ENCODE assay signal across 8 cellular contexts in genomic region chr1:228647523-228648444, GRCh38.
A peak's percentile ranks its signal among the peaks of the same experiment; 100 is the strongest.
DNase-seq lines count a peak whose midpoint lies in the region; ATAC-seq and TF ChIP-seq lines count a peak whose summit lies in the region.

No MANE protein-coding gene starts in this region.

- no peaks in the 10 kb centered on the region for H3K9me2 ChIP-seq in HCT116 (ENCODE audit: insufficient read depth)

- H3K4me1 ChIP-seq in BLaER1 (peaks cover 18% of the 10 kb centered on the region), HCT116 (ENCODE audit: control insufficient read depth in 1 of 2, insufficient read depth in 2 of 2, low read length in 2 of 2) (peaks cover 8 to 27% of the 10 kb centered on the region in 2 experiments; a peak in 3 of 4 replicates), right atrium auricular region (peaks cover 0 to 19% of the 10 kb centered on the region in 2 donors)

- peaks cover 2% of the 10 kb centered on the region for H3K36me3 Mint-ChIP-seq in activated naive CD4-positive, alpha-beta T cell treated with anti-CD3 and anti-CD28 coated beads, Interleukin-2, amount 50 U/mL, for 24 hours

- H2AFZ ChIP-seq in HCT116 (ENCODE audit: low read depth, low read length, poor library complexity, severe bottlenecking) = peak overlapping the region; percentile 48

- H3K4me3 ChIP-seq in BLaER1 (peak overlapping the region; percentile 63), HCT116 (replicated peaks in 1 of 2; ENCODE audit: low read depth in 1 of 2, low read length in 2 of 2) (peak overlapping the region; percentile 69 to 72), right atrium auricular region (peak overlapping the region; percentile 45 to 48)

- H3K27me3 ChIP-seq in BLaER1 (peaks cover 62% of the 10 kb centered on the region), HCT116 (ENCODE audit: insufficient read depth, low read length) (no peaks in the 10 kb centered on the region), right atrium auricular region (peaks cover 0 to 7% of the 10 kb centered on the region in 2 donors)

- H3K36me3 ChIP-seq in BLaER1 = no peaks in the 10 kb centered on the region
- H3K36me3 ChIP-seq in HCT116 (ENCODE audit: control insufficient read depth in 1 of 2, insufficient read depth in 2 of 2, low read length in 2 of 2) = no peaks in the 10 kb centered on the region
- no peaks in the 10 kb centered on the region for H3K36me3 ChIP-seq in right atrium auricular region

- H3K27ac Mint-ChIP-seq in activated naive CD4-positive, alpha-beta T cell treated with anti-CD3 and anti-CD28 coated beads, Interleukin-2, amount 50 U/mL, for 24 hours = peak overlapping the region; percentile 55

- ATAC-seq in HCT116 (peak; percentile 86), GM21423 (IDR thresholded peaks at IDR 0.05; ENCODE audit: unreplicated experiment) (no peak)

- no peak overlapping the region for H3K27ac ChIP-seq in BLaER1
- peak overlapping the region; percentile 88 for H3K27ac ChIP-seq in HCT116 (ENCODE audit: low read depth, low read length)
- peak overlapping the region; percentile 12 to 21 for H3K27ac ChIP-seq in right atrium auricular region

- H3K79me2 ChIP-seq in HCT116 (ENCODE audit: insufficient read depth, low read length) = peaks cover 12% of the 10 kb centered on the region

- RAD21 ChIA-PET in HCT116 (lab: Charles Lee; ENCODE audit: low non-redundant PET in 1 of 2, low total read pairs in 2 of 2, uncharacterized antibody in 2 of 2, unreplicated experiment in 2 of 2) = no interaction called here

- TF ChIP-seq POLR2A in HCT116 (IDR thresholded peaks at IDR 0.05; ENCODE audit: borderline replicate concordance, extremely low read depth, insufficient read depth, insufficient read length) = peak; percentile 94

- H3K27me3 Mint-ChIP-seq in activated naive CD4-positive, alpha-beta T cell treated with anti-CD3 and anti-CD28 coated beads, Interleukin-2, amount 50 U/mL, for 24 hours = peaks cover 35% of the 10 kb centered on the region

- DNase-seq in HCT116 (ENCODE audit: low read depth, low spot score) (peak; percentile 78), NCI-H69 (lab: John Stamatoyannopoulos, UW) (peak; percentile 69), right atrium auricular region (ENCODE audit: low spot score) (no peak), renal cortical epithelial cell (ENCODE audit: low read depth) (peak; percentile 15), NAMALWA (ENCODE audit: low spot score) (no peak)

- H3K9me3 ChIP-seq in BLaER1 (no peaks in the 10 kb centered on the region), HCT116 (ENCODE audit: control insufficient read depth in 1 of 2, insufficient read depth in 1 of 2, low read depth in 1 of 2, low read length in 2 of 2) (no peaks in the 10 kb centered on the region), right atrium auricular region (no peaks in the 10 kb centered on the region)

- BruUV-seq in HCT116 (replicated peaks; lab: Mats Ljungman, UMichigan) = TSS peak; percentile 80

- peak overlapping the region; percentile 93 for H3K4me3 Mint-ChIP-seq in activated naive CD4-positive, alpha-beta T cell treated with anti-CD3 and anti-CD28 coated beads, Interleukin-2, amount 50 U/mL, for 24 hours

- peaks cover 31% of the 10 kb centered on the region for H3K4me1 Mint-ChIP-seq in activated naive CD4-positive, alpha-beta T cell treated with anti-CD3 and anti-CD28 coated beads, Interleukin-2, amount 50 U/mL, for 24 hours

- no peak for TF ChIP-seq RAD21 in HCT116 (IDR thresholded peaks at IDR 0.05; ENCODE audit: low read depth)

- H3K4me2 ChIP-seq in BLaER1 = peak overlapping the region; percentile 77
- H3K4me2 ChIP-seq in HCT116 (ENCODE audit: low read length) = peak overlapping the region; percentile 93

- CTCF ChIA-PET in HCT116 (lab: Charles Lee) = no interaction called here

- no peaks in the 10 kb centered on the region for H3K9me3 Mint-ChIP-seq in activated naive CD4-positive, alpha-beta T cell treated with anti-CD3 and anti-CD28 coated beads, Interleukin-2, amount 50 U/mL, for 24 hours

- peaks cover 54% of the 10 kb centered on the region for H4K20me1 ChIP-seq in BLaER1
- H4K20me1 ChIP-seq in HCT116 (ENCODE audit: insufficient read depth) = no peaks in the 10 kb centered on the region

- H3K9ac ChIP-seq in BLaER1 = no peak overlapping the region
- peak overlapping the region; percentile 78 for H3K9ac ChIP-seq in HCT116 (ENCODE audit: low read length)

- TF ChIP-seq CTCF in HCT116 (IDR thresholded peaks at IDR 0.05 in 2 of 3, conservative IDR thresholded peaks at IDR 0.05 in 1 of 3; ENCODE audit: borderline replicate concordance in 1 of 3, insufficient read depth in 1 of 3, low read depth in 2 of 3, low read length in 2 of 3) (no peak), right atrium auricular region (IDR thresholded peaks at IDR 0.05) (no peak)

- POLR2A ChIA-PET in HCT116 (lab: Charles Lee) = interaction anchor here (1.0 kb wide), 1 partner anchor 16 kb away, joined by 4 read pairs; no protein-coding TSS in a partner anchor

- intact Hi-C loops in HCT116 (cut with micrococcal nuclease) = no loop called here

TF ChIP-seq in HCT116, 20 proteins besides CTCF, POLR2A, EP300 and RAD21:
- peak; percentile 92 for TF ChIP-seq CBX3 (IDR thresholded peaks at IDR 0.05; ENCODE audit: low read depth)
- peak; percentile 81 for TF ChIP-seq TCF7L2 (IDR thresholded peaks at IDR 0.05; ENCODE audit: borderline replicate concordance, extremely low read depth, insufficient read depth, insufficient read length)
- peak; percentile 70 for TF ChIP-seq SP1 (IDR thresholded peaks at IDR 0.05; ENCODE audit: low read depth)
- no peak for TF ChIP-seq ATF3 (IDR thresholded peaks at IDR 0.05)
- TF ChIP-seq ZNF274 (IDR thresholded peaks at IDR 0.05; ENCODE audit: low read depth, low read length) = no peak
- TF ChIP-seq POLR2AphosphoS5 (IDR thresholded peaks at IDR 0.05; ENCODE audit: low read depth, low read length) = peak; percentile 92
- peak; percentile 89; the same call in 1 of the 2 replicates for TF ChIP-seq SIN3A (IDR thresholded peaks at IDR 0.05; ENCODE audit: low read depth)
- peak; percentile 78 for TF ChIP-seq ZFX (IDR thresholded peaks at IDR 0.05)
- TF ChIP-seq YY1 (IDR thresholded peaks at IDR 0.05; ENCODE audit: extremely low read depth, insufficient replicate concordance, low read depth, low read length) = peak; percentile 3
- peak; percentile 78 for TF ChIP-seq MAX (IDR thresholded peaks at IDR 0.05)

Comparison
In these comparisons a context has a peak if more than half of its experiments do, and no peak if none do; other contexts are left out.
1. DNase-seq: peak in HCT116 (single experiment), NCI-H69 (single experiment) and renal cortical epithelial cell (single experiment); none in right atrium auricular region (single experiment) and NAMALWA (single experiment).
2. Peak in every context shown above with its lines, with median percentiles within 50 percentile points of each other: H3K4me3 ChIP-seq.